ENCODE assay signal across 18 cellular contexts in the genomic region with DNA sequence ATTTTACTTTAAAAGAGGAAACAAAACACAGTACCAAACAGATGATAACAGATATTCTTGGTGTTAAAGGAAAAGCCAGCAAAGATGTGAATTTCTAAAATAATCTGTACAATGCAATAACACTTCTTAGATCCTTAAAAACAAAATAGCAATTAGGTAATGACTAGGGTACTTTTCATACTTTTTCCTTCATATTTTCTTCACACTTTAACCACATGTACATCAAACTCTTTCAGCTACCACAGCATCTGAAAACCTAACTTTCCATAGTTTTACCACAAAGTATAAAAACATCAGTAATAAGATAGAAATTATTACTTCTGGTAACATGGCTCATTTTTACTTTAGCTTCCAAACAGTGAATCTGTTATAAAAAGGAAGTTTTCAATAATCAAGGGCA.
A peak's percentile ranks its signal among the peaks of the same experiment; 100 is the strongest.
DNase-seq lines count a peak whose midpoint lies in the region; ATAC-seq, FAIRE-seq and TF ChIP-seq lines count a peak whose summit lies in the region.
"Had no signal": no experiment of that assay in that cellular context is flagged by ENCODE, and none has a peak within 500 bp of the region (broad histone marks: within the 10 kb centered on the region; RNA-seq: fewer than 3 reads in every experiment).

No MANE protein-coding gene starts in this region.

- no peak overlapping the region for H3K4me3 Mint-ChIP-seq in stimulated activated naive CD8-positive, alpha-beta T cell treated with anti-CD3 and anti-CD28 coated beads, Interleukin-15, Interleukin-2, amounts not matched to agents 100 ng/mL and 50 ng/mL, for 24 hours
- H3K4me3 Mint-ChIP-seq: CD8-positive, alpha-beta T cell had no signal

- no peaks in the 10 kb centered on the region for H3K27me3 Mint-ChIP-seq in stimulated activated naive CD8-positive, alpha-beta T cell treated with anti-CD3 and anti-CD28 coated beads, Interleukin-15, Interleukin-2, amounts not matched to agents 100 ng/mL and 50 ng/mL, for 24 hours

- no peak overlapping the region for H3K4me3 ChIP-seq in upper lobe of left lung
- H3K4me3 ChIP-seq: GM23248 had no signal

- H3K36me3 Mint-ChIP-seq in stimulated activated naive CD8-positive, alpha-beta T cell treated with anti-CD3 and anti-CD28 coated beads, Interleukin-15, Interleukin-2, amounts not matched to agents 100 ng/mL and 50 ng/mL, for 24 hours (ENCODE audit: low read depth): peaks cover 25% of the 10 kb centered on the region
- H3K36me3 Mint-ChIP-seq: CD8-positive, alpha-beta T cell had no signal

- TF ChIP-seq EP300 in upper lobe of left lung (IDR thresholded peaks at IDR 0.05): no peak

- H3K36me3 ChIP-seq in upper lobe of left lung: no peaks in the 10 kb centered on the region

- H3K27ac ChIP-seq in upper lobe of left lung: no peak overlapping the region
- H3K27ac ChIP-seq in RWPE1: no peak overlapping the region
- H3K27ac ChIP-seq: GM23248 had no signal

- TF ChIP-seq CTCF in upper lobe of left lung (IDR thresholded peaks at IDR 0.05) (no peak), RWPE1 (conservative IDR thresholded peaks at IDR 0.05; ENCODE audit: low read depth) (no peak)

- POLR2A ChIA-PET in RWPE1 (lab: Yijun Ruan, JAX; ENCODE audit: low non-redundant PET): no interaction called here

- DNase-seq in GM19239 (ENCODE audit: insufficient read length, low spot score): no peak
- no peak for DNase-seq in upper lobe of left lung
- DNase-seq in RWPE1 (ENCODE audit: low spot score): no peak
- DNase-seq: C1 segment of cervical spinal cord; Caco-2; CD8-positive, alpha-beta T cell; DMS 273 treated with DMSO at 0.1 percent for 48 hours; DMS79; EL; GF-D8; GM23248; H7; HCEC 1CT had no signal

- no peaks in the 10 kb centered on the region for H3K9me3 Mint-ChIP-seq in stimulated activated naive CD8-positive, alpha-beta T cell treated with anti-CD3 and anti-CD28 coated beads, Interleukin-15, Interleukin-2, amounts not matched to agents 100 ng/mL and 50 ng/mL, for 24 hours
- H3K9me3 Mint-ChIP-seq: CD8-positive, alpha-beta T cell had no signal

- no peaks in the 10 kb centered on the region for H3K27me3 ChIP-seq in upper lobe of left lung

- ATAC-seq in upper lobe of left lung (ENCODE audit: low FRiP score in 2 of 2) (no peak), HG02571 (IDR thresholded peaks at IDR 0.05; ENCODE audit: unreplicated experiment) (no peak)
- ATAC-seq: CD8-positive, alpha-beta T cell had no signal

- H3K4me1 Mint-ChIP-seq in stimulated activated naive CD8-positive, alpha-beta T cell treated with anti-CD3 and anti-CD28 coated beads, Interleukin-15, Interleukin-2, amounts not matched to agents 100 ng/mL and 50 ng/mL, for 24 hours (ENCODE audit: low read depth): peaks cover 24% of the 10 kb centered on the region

- peak overlapping the region; percentile 36 for H3K27ac Mint-ChIP-seq in stimulated activated naive CD8-positive, alpha-beta T cell treated with anti-CD3 and anti-CD28 coated beads, Interleukin-15, Interleukin-2, amounts not matched to agents 100 ng/mL and 50 ng/mL, for 24 hours
- H3K27ac Mint-ChIP-seq: CD8-positive, alpha-beta T cell had no signal

- FAIRE-seq in G401.6 (lab: Jason Lieb, UNC): peak; percentile 71
- FAIRE-seq in GM19239 (lab: Jason Lieb, UNC): peak; percentile 4
- FAIRE-seq: GM12891, H1 had no signal

- peaks cover 0 to 5% (median 0%) of the 10 kb centered on the region in 4 donors for H3K4me1 ChIP-seq in upper lobe of left lung
- H3K4me1 ChIP-seq: Caco-2 had no signal

- CTCF ChIA-PET in RWPE1 (lab: Yijun Ruan, JAX): interaction anchor here (0.6 kb wide), 1 partner anchor 403 kb away, joined by 3 read pairs; no protein-coding TSS in a partner anchor

- no peak for TF ChIP-seq POLR2A in upper lobe of left lung (IDR thresholded peaks at IDR 0.05)

- no peaks in the 10 kb centered on the region for H3K9me3 ChIP-seq in upper lobe of left lung
- H3K9me3 ChIP-seq: Caco-2 had no signal
